ENCODE assay signal across 18 cellular contexts in the genomic region with DNA sequence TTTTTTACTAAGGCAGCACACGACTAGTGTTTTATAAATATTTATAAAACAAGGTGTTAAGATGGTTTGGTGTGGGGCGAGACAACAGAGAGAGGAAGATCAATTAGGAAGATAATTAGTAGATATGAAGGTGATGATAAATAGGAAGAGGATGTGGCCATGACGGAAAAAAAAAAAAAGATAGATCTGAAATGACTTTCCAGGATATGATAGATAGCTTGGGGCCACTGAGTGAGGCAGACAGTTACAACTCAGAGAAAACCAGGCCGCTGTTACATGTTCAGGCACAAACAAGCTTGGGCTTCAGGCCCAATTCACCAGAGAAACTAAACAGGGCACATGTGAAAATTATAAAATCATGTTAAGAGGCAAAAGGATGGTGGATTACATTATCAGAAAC. TPM values are rescaled to one million over a fixed set of nuclear protein-coding genes. Genes with fewer than 3 reads are reported as not detected.
DNase-seq lines count a peak whose midpoint lies in the region; ATAC-seq and TF ChIP-seq lines count a peak whose summit lies in the region.
"Had no signal": no experiment of that assay in that cellular context is flagged by ENCODE, and none has a peak within 500 bp of the region (broad histone marks: within the 10 kb centered on the region; RNA-seq: fewer than 3 reads in every experiment).

No MANE protein-coding gene starts in this region.

- H3K4me1 Mint-ChIP-seq in activated naive CD4-positive, alpha-beta T cell treated with anti-CD3 and anti-CD28 coated beads, Interleukin-2, amount 10 ng/mL, durations not matched to agents 7 days and 5 days: peaks cover 46% of the 10 kb centered on the region
- peaks cover 58% of the 10 kb centered on the region for H3K4me1 Mint-ChIP-seq in activated CD4-positive, alpha-beta memory T cell treated with anti-CD3 and anti-CD28 coated beads, Interleukin-2, amount 10 ng/mL, durations not matched to agents 7 days and 5 days
- H3K4me1 Mint-ChIP-seq in effector memory CD8-positive, alpha-beta T cell (ENCODE audit: low read depth in 2 of 2): peaks cover 40 to 44% of the 10 kb centered on the region in 2 donors
- peaks cover 23% of the 10 kb centered on the region for H3K4me1 Mint-ChIP-seq in stimulated activated naive CD8-positive, alpha-beta T cell treated with anti-CD3 and anti-CD28 coated beads, Interleukin-15, amount 100 ng/mL, for 72 hours
- H3K4me1 Mint-ChIP-seq in chondrocyte (ENCODE audit: low read depth) (peaks cover 4% of the 10 kb centered on the region), progenitor cell of endocrine pancreas (ENCODE audit: low read depth) (no peaks in the 10 kb centered on the region)

- POLR2A ChIA-PET in activated CD4-positive, alpha-beta memory T cell treated with anti-CD3 and anti-CD28 coated beads, Interleukin-2, amount 10 ng/mL, durations not matched to agents 7 days and 5 days (lab: Charles Lee): interaction anchor here (0.9 to 1.8 kb wide), 4 partner anchors 38 to 218 kb away, joined by 3 to 15 read pairs (median 4); a partner anchor contains a TSS

- H3K9me3 Mint-ChIP-seq in activated naive CD4-positive, alpha-beta T cell treated with anti-CD3 and anti-CD28 coated beads, Interleukin-2, amount 10 ng/mL, durations not matched to agents 7 days and 5 days: no peaks in the 10 kb centered on the region
- H3K9me3 Mint-ChIP-seq in activated CD4-positive, alpha-beta memory T cell treated with anti-CD3 and anti-CD28 coated beads, Interleukin-2, amount 10 ng/mL, durations not matched to agents 7 days and 5 days: no peaks in the 10 kb centered on the region
- H3K9me3 Mint-ChIP-seq in effector memory CD8-positive, alpha-beta T cell: no peaks in the 10 kb centered on the region
- H3K9me3 Mint-ChIP-seq in stimulated activated naive CD8-positive, alpha-beta T cell treated with anti-CD3 and anti-CD28 coated beads, Interleukin-15, amount 100 ng/mL, for 72 hours: no peaks in the 10 kb centered on the region
- H3K9me3 Mint-ChIP-seq in chondrocyte (ENCODE audit: low read depth) (no peaks in the 10 kb centered on the region), progenitor cell of endocrine pancreas (ENCODE audit: low read depth) (no peaks in the 10 kb centered on the region)
- H3K9me3 Mint-ChIP-seq: activated naive CD4-positive, alpha-beta T cell treated with anti-CD3 and anti-CD28 coated beads, Interleukin-2, amount 50 U/mL, for 72 hours; stimulated activated naive B cell treated with anti-CD40 and anti-IgM and Interleukin-4, amounts not matched to agents 10 μg/mL and 1 μg/mL and 100 μg/mL, for 72 hours had no signal

- H3K36me3 Mint-ChIP-seq in activated naive CD4-positive, alpha-beta T cell treated with anti-CD3 and anti-CD28 coated beads, Interleukin-2, amount 10 ng/mL, durations not matched to agents 7 days and 5 days: peaks cover 4% of the 10 kb centered on the region
- peaks cover 22% of the 10 kb centered on the region for H3K36me3 Mint-ChIP-seq in activated CD4-positive, alpha-beta memory T cell treated with anti-CD3 and anti-CD28 coated beads, Interleukin-2, amount 10 ng/mL, durations not matched to agents 7 days and 5 days (ENCODE audit: low read depth)
- peaks cover 10% of the 10 kb centered on the region for H3K36me3 Mint-ChIP-seq in effector memory CD8-positive, alpha-beta T cell (ENCODE audit: insufficient read depth)
- no peaks in the 10 kb centered on the region for H3K36me3 Mint-ChIP-seq in chondrocyte (ENCODE audit: low read depth)
- no peaks in the 10 kb centered on the region for H3K36me3 Mint-ChIP-seq in progenitor cell of endocrine pancreas (ENCODE audit: insufficient read depth)
- H3K36me3 Mint-ChIP-seq: activated naive CD4-positive, alpha-beta T cell treated with anti-CD3 and anti-CD28 coated beads, Interleukin-2, amount 50 U/mL, for 72 hours; stimulated activated naive B cell treated with anti-CD40 and anti-IgM and Interleukin-4, amounts not matched to agents 10 μg/mL and 1 μg/mL and 100 μg/mL, for 72 hours had no signal

- ATAC-seq in effector memory CD8-positive, alpha-beta T cell (replicated peaks): peak; percentile 49
- peak; percentile 75 for ATAC-seq in stimulated activated naive CD8-positive, alpha-beta T cell treated with anti-CD3 and anti-CD28 coated beads, Interleukin-15, amount 100 ng/mL, for 72 hours
- ATAC-seq: stimulated activated naive B cell treated with anti-CD40 and anti-IgM and Interleukin-4, amounts not matched to agents 10 μg/mL and 1 μg/mL and 100 μg/mL, for 72 hours had no signal

- CTCF ChIA-PET in activated naive CD4-positive, alpha-beta T cell treated with anti-CD3 and anti-CD28 coated beads, Interleukin-2, amount 10 ng/mL, durations not matched to agents 7 days and 5 days (lab: Charles Lee): no interaction called here
- CTCF ChIA-PET in activated CD4-positive, alpha-beta memory T cell treated with anti-CD3 and anti-CD28 coated beads, Interleukin-2, amount 10 ng/mL, durations not matched to agents 7 days and 5 days (lab: Charles Lee): no interaction called here

- no peaks in the 10 kb centered on the region for H3K27me3 Mint-ChIP-seq in activated naive CD4-positive, alpha-beta T cell treated with anti-CD3 and anti-CD28 coated beads, Interleukin-2, amount 10 ng/mL, durations not matched to agents 7 days and 5 days
- H3K27me3 Mint-ChIP-seq in activated CD4-positive, alpha-beta memory T cell treated with anti-CD3 and anti-CD28 coated beads, Interleukin-2, amount 10 ng/mL, durations not matched to agents 7 days and 5 days: no peaks in the 10 kb centered on the region
- no peaks in the 10 kb centered on the region for H3K27me3 Mint-ChIP-seq in effector memory CD8-positive, alpha-beta T cell
- no peaks in the 10 kb centered on the region for H3K27me3 Mint-ChIP-seq in stimulated activated naive CD8-positive, alpha-beta T cell treated with anti-CD3 and anti-CD28 coated beads, Interleukin-15, amount 100 ng/mL, for 72 hours
- H3K27me3 Mint-ChIP-seq in chondrocyte (ENCODE audit: low read depth) (no peaks in the 10 kb centered on the region), progenitor cell of endocrine pancreas (no peaks in the 10 kb centered on the region)
- H3K27me3 Mint-ChIP-seq: stimulated activated naive B cell treated with anti-CD40 and anti-IgM and Interleukin-4, amounts not matched to agents 10 μg/mL and 1 μg/mL and 100 μg/mL, for 72 hours had no signal

- TF ChIP-seq CTCF in chondrocyte (IDR thresholded peaks at IDR 0.05): no peak
- TF ChIP-seq CTCF in progenitor cell of endocrine pancreas (IDR thresholded peaks at IDR 0.05; ENCODE audit: unreplicated experiment): no peak

- H3K27ac Mint-ChIP-seq in activated naive CD4-positive, alpha-beta T cell treated with anti-CD3 and anti-CD28 coated beads, Interleukin-2, amount 10 ng/mL, durations not matched to agents 7 days and 5 days: peak overlapping the region; percentile 81
- peak overlapping the region; percentile 92 for H3K27ac Mint-ChIP-seq in activated CD4-positive, alpha-beta memory T cell treated with anti-CD3 and anti-CD28 coated beads, Interleukin-2, amount 10 ng/mL, durations not matched to agents 7 days and 5 days
- peak overlapping the region; percentile 41 to 46 for H3K27ac Mint-ChIP-seq in effector memory CD8-positive, alpha-beta T cell
- H3K27ac Mint-ChIP-seq in stimulated activated naive CD8-positive, alpha-beta T cell treated with anti-CD3 and anti-CD28 coated beads, Interleukin-15, amount 100 ng/mL, for 72 hours: peak overlapping the region in 1 of 2 donors; percentile 67
- H3K27ac Mint-ChIP-seq in chondrocyte (ENCODE audit: unreplicated experiment): no peak overlapping the region
- H3K27ac Mint-ChIP-seq in progenitor cell of endocrine pancreas: no peak overlapping the region
- H3K27ac Mint-ChIP-seq: stimulated activated naive B cell treated with anti-CD40 and anti-IgM and Interleukin-4, amounts not matched to agents 10 μg/mL and 1 μg/mL and 100 μg/mL, for 72 hours had no signal

- no peak for DNase-seq in activated naive CD4-positive, alpha-beta T cell treated with anti-CD3 and anti-CD28 coated beads, Interleukin-2, amount 10 ng/mL, durations not matched to agents 7 days and 5 days
- DNase-seq in activated naive CD4-positive, alpha-beta T cell (lab: John Stamatoyannopoulos, UW): no peak
- DNase-seq in activated CD4-positive, alpha-beta memory T cell treated with anti-CD3 and anti-CD28 coated beads, Interleukin-2, amount 10 ng/mL, durations not matched to agents 7 days and 5 days: peak; percentile 47
- no peak for DNase-seq in effector memory CD8-positive, alpha-beta T cell
- no peak for DNase-seq in stimulated activated naive CD8-positive, alpha-beta T cell treated with anti-CD3 and anti-CD28 coated beads, Interleukin-15, amount 100 ng/mL, for 72 hours
- DNase-seq in chondrocyte (ENCODE audit: low spot score) (no peak), RKO (ENCODE audit: low spot score) (no peak), progenitor cell of endocrine pancreas (ENCODE audit: low spot score, unreplicated experiment) (no peak)
- DNase-seq: activated CD4-positive, CD25-positive, alpha-beta regulatory T cell; DMS79; MM.1S; NCI-H1436; NCI-H524 treated with DMSO at 0.1 percent for 48 hours; occipital lobe; stimulated activated naive B cell treated with anti-CD40 and anti-IgM and Interleukin-4, amounts not matched to agents 10 μg/mL and 1 μg/mL and 100 μg/mL, for 72 hours; T-helper 9 cell; thyroid gland had no signal

- H3K4me3 Mint-ChIP-seq in activated naive CD4-positive, alpha-beta T cell treated with anti-CD3 and anti-CD28 coated beads, Interleukin-2, amount 10 ng/mL, durations not matched to agents 7 days and 5 days: no peak overlapping the region
- peak overlapping the region; percentile 31 for H3K4me3 Mint-ChIP-seq in activated CD4-positive, alpha-beta memory T cell treated with anti-CD3 and anti-CD28 coated beads, Interleukin-2, amount 10 ng/mL, durations not matched to agents 7 days and 5 days
- H3K4me3 Mint-ChIP-seq in effector memory CD8-positive, alpha-beta T cell: peak overlapping the region; percentile 9 to 62
- peak overlapping the region in 1 of 2 donors; percentile 10 for H3K4me3 Mint-ChIP-seq in stimulated activated naive CD8-positive, alpha-beta T cell treated with anti-CD3 and anti-CD28 coated beads, Interleukin-15, amount 100 ng/mL, for 72 hours
- no peak overlapping the region for H3K4me3 Mint-ChIP-seq in chondrocyte (ENCODE audit: unreplicated experiment)
- no peak overlapping the region for H3K4me3 Mint-ChIP-seq in progenitor cell of endocrine pancreas (ENCODE audit: low read depth)
- H3K4me3 Mint-ChIP-seq: stimulated activated naive B cell treated with anti-CD40 and anti-IgM and Interleukin-4, amounts not matched to agents 10 μg/mL and 1 μg/mL and 100 μg/mL, for 72 hours had no signal

RNA-seq across cellular contexts. Expression of a gene that starts 43.2 kb away (rescaled TPM):
- total RNA-seq in activated CD4-positive, alpha-beta memory T cell treated with anti-CD3 and anti-CD28 coated beads, Interleukin-2, amount 10 ng/mL, durations not matched to agents 7 days and 5 days: 1 to 10 TPM; 1.5 to 1.7 TPM
- total RNA-seq in chondrocyte (3.4 to 8.0 TPM (median 4.1 TPM) in 3 replicates), progenitor cell of endocrine pancreas (5.8 and 6.3 TPM in 2 replicates)

RNA-seq across cellular contexts. Expression of a gene that starts 43.3 kb away (rescaled TPM):
- 10 to 100 TPM; 19.5 to 22.9 TPM for total RNA-seq in activated CD4-positive, alpha-beta memory T cell treated with anti-CD3 and anti-CD28 coated beads, Interleukin-2, amount 10 ng/mL, durations not matched to agents 7 days and 5 days
- total RNA-seq in chondrocyte (2.6 to 5.4 TPM (median 3.9 TPM) in 3 replicates), progenitor cell of endocrine pancreas (15.7 and 17.4 TPM in 2 replicates)

Comparison
In these comparisons a context has a peak if more than half of its experiments do, and no peak if none do; other contexts are left out.
1. H3K27ac Mint-ChIP-seq: peak in activated naive CD4-positive, alpha-beta T cell treated with anti-CD3 and anti-CD28 coated beads, Interleukin-2, amount 10 ng/mL, durations not matched to agents 7 days and 5 days (single experiment), activated CD4-positive, alpha-beta memory T cell treated with anti-CD3 and anti-CD28 coated beads, Interleukin-2, amount 10 ng/mL, durations not matched to agents 7 days and 5 days (single experiment) and effector memory CD8-positive, alpha-beta T cell (2 of 2); none in chondrocyte (single experiment) and progenitor cell of endocrine pancreas (single experiment).
2. H3K4me3 Mint-ChIP-seq: peak in activated CD4-positive, alpha-beta memory T cell treated with anti-CD3 and anti-CD28 coated beads, Interleukin-2, amount 10 ng/mL, durations not matched to agents 7 days and 5 days (single experiment) and effector memory CD8-positive, alpha-beta T cell (2 of 2); none in activated naive CD4-positive, alpha-beta T cell treated with anti-CD3 and anti-CD28 coated beads, Interleukin-2, amount 10 ng/mL, durations not matched to agents 7 days and 5 days (single experiment), chondrocyte (single experiment) and progenitor cell of endocrine pancreas (single experiment).